10 cellular contexts compared by ENCODE assay signal in the genomic region with DNA sequence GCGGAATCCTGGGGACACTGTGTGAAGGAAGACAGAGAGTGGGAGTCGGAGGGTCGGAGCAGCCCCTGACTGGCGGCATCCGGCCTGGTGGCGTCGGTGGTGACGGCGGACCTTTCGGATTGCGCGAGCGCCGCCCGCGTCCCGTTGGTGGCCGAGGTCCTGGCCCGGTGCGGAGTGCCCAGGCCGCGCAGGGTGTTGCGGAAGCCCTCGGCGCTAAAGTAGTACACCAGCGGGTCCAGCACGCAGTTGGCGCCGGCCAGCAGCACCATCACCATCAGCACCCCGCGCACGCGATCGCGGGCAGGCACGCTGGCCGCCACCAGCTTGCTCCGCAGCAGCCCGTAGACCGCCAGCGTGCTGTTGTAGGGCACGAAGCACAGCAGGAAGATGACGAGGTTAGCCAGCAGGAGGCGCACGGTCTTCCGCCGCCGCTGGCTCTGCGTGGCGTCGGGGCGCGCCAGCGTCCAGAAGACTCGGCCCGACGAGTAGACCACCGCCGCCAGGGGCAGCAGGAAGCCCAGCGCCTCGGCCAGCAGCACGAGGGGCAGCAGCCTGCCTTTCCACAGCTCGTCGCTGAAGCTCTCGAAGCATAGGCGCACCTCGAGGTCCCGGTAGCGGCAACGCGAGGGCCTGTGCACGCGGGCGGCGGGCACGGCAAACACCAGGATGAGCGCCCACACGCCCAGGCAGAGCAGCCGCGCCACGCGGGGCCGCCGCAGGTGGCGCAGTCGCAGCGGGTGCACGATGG. TPM values are rescaled to one million over a fixed set of nuclear protein-coding genes. Genes with fewer than 3 reads are reported as not detected.
DNase-seq lines count a peak whose midpoint lies in the region; ATAC-seq and TF ChIP-seq lines count a peak whose summit lies in the region.
"Had no signal": no experiment of that assay in that cellular context is flagged by ENCODE, and none has a peak within 500 bp of the region (broad histone marks: within the 10 kb centered on the region; RNA-seq: fewer than 3 reads in every experiment).

No MANE protein-coding gene starts in this region.

- peak; percentile 42 for TF ChIP-seq CTCF in AG09319 (IDR thresholded peaks at IDR 0.05; ENCODE audit: low read depth, low read length)

- TF ChIP-seq POLR2A in erythroblast (IDR thresholded peaks at IDR 0.05; ENCODE audit: low read length), result no peak

- no peaks in the 10 kb centered on the region for H3K36me3 Mint-ChIP-seq in natural killer cell treated with Interleukin-12 subunit alpha and Interleukin-12 subunit beta and Interleukin-15 and Interleukin-18, amount 100 ng/mL, for 72 hours

- no peaks in the 10 kb centered on the region for H3K9me3 Mint-ChIP-seq in natural killer cell treated with Interleukin-12 subunit alpha and Interleukin-12 subunit beta and Interleukin-15 and Interleukin-18, amount 100 ng/mL, for 72 hours

- peaks cover 5 to 13% of the 10 kb centered on the region in 2 donors for H3K4me1 Mint-ChIP-seq in natural killer cell treated with Interleukin-12 subunit alpha and Interleukin-12 subunit beta and Interleukin-15 and Interleukin-18, amount 100 ng/mL, for 72 hours (ENCODE audit: low read depth in 2 of 2)

- peak overlapping the region; percentile 12 for H3K4me3 Mint-ChIP-seq in natural killer cell treated with Interleukin-12 subunit alpha and Interleukin-12 subunit beta and Interleukin-15 and Interleukin-18, amount 100 ng/mL, for 72 hours

- no peaks in the 10 kb centered on the region for H3K27me3 Mint-ChIP-seq in natural killer cell treated with Interleukin-12 subunit alpha and Interleukin-12 subunit beta and Interleukin-15 and Interleukin-18, amount 100 ng/mL, for 72 hours

- H3K27ac Mint-ChIP-seq in natural killer cell treated with Interleukin-12 subunit alpha and Interleukin-12 subunit beta and Interleukin-15 and Interleukin-18, amount 100 ng/mL, for 72 hours, result no peak overlapping the region

- peak; percentile 82 to 88 for ATAC-seq in natural killer cell treated with Interleukin-12 subunit alpha and Interleukin-12 subunit beta and Interleukin-15 and Interleukin-18, amount 100 ng/mL, for 72 hours
- ATAC-seq in HG03045 (IDR thresholded peaks at IDR 0.05; ENCODE audit: unreplicated experiment) (no peak), GM18517 (IDR thresholded peaks at IDR 0.05; ENCODE audit: unreplicated experiment) (no peak), GM18498 (IDR thresholded peaks at IDR 0.05; ENCODE audit: unreplicated experiment) (no peak)

- DNase-seq in AG09319 (ENCODE audit: extremely low read depth, low read depth) (no peak), erythroblast (lab: John Stamatoyannopoulos, UW) (peak; percentile 47 to 58), cortex of kidney (lab: John Stamatoyannopoulos, UW) (no peak)
- DNase-seq in activated CD4-positive, alpha-beta T cell treated with anti-CD3 and anti-CD28 coated beads, Interleukin-2, amount 50 U/mL, for 48 hours, result peak; percentile 61 to 66
- DNase-seq in natural killer cell treated with Interleukin-12 subunit alpha and Interleukin-12 subunit beta and Interleukin-15 and Interleukin-18, amount 100 ng/mL, for 72 hours (ENCODE audit: low spot score), result no peak
- DNase-seq: DMS79 treated with DMSO at 0.1 percent for 48 hours had no signal

RNA-seq across cellular contexts. Expression of a gene that starts 13.1 kb away (rescaled TPM):
- total RNA-seq in natural killer cell treated with Interleukin-12 subunit alpha and Interleukin-12 subunit beta and Interleukin-15 and Interleukin-18, amount 100 ng/mL, for 72 hours, result 100 to 1,000 TPM; 239 to 352 TPM

RNA-seq across cellular contexts. Expression of a gene that starts 15.4 kb away (rescaled TPM):
- total RNA-seq in natural killer cell treated with Interleukin-12 subunit alpha and Interleukin-12 subunit beta and Interleukin-15 and Interleukin-18, amount 100 ng/mL, for 72 hours, result 10 to 100 TPM in 1 of 2 donors, 1 to 10 TPM in 1; 5.6 to 10.6 TPM
- total RNA-seq: RPMI7951 had no signal

RNA-seq across cellular contexts. Expression of a gene that starts 26.9 kb away (rescaled TPM):
- 1 to 10 TPM in 1 of 2 donors, under 1 TPM in 1; 0.98 to 2.1 TPM for total RNA-seq in natural killer cell treated with Interleukin-12 subunit alpha and Interleukin-12 subunit beta and Interleukin-15 and Interleukin-18, amount 100 ng/mL, for 72 hours

RNA-seq across cellular contexts. Expression of a gene that starts 42.6 kb away (rescaled TPM):
- total RNA-seq in natural killer cell treated with Interleukin-12 subunit alpha and Interleukin-12 subunit beta and Interleukin-15 and Interleukin-18, amount 100 ng/mL, for 72 hours, result 10 to 100 TPM; 13.0 to 16.7 TPM

RNA-seq across cellular contexts. Expression of a gene that starts 52.2 kb away (rescaled TPM):
- 100 to 1,000 TPM; 103 to 201 TPM for total RNA-seq in natural killer cell treated with Interleukin-12 subunit alpha and Interleukin-12 subunit beta and Interleukin-15 and Interleukin-18, amount 100 ng/mL, for 72 hours

Comparison
In these comparisons a context has a peak if more than half of its experiments do, and no peak if none do; other contexts are left out.
1. DNase-seq: peak in activated CD4-positive, alpha-beta T cell treated with anti-CD3 and anti-CD28 coated beads, Interleukin-2, amount 50 U/mL, for 48 hours (2 of 2) and erythroblast (2 of 2); none in AG09319 (single experiment), natural killer cell treated with Interleukin-12 subunit alpha and Interleukin-12 subunit beta and Interleukin-15 and Interleukin-18, amount 100 ng/mL, for 72 hours (single experiment) and cortex of kidney (single experiment).
2. ATAC-seq: peak in natural killer cell treated with Interleukin-12 subunit alpha and Interleukin-12 subunit beta and Interleukin-15 and Interleukin-18, amount 100 ng/mL, for 72 hours (2 of 2); none in HG03045 (single experiment), GM18517 (single experiment) and GM18498 (single experiment).